34 cellular contexts compared by ENCODE assay signal in the genomic region with DNA sequence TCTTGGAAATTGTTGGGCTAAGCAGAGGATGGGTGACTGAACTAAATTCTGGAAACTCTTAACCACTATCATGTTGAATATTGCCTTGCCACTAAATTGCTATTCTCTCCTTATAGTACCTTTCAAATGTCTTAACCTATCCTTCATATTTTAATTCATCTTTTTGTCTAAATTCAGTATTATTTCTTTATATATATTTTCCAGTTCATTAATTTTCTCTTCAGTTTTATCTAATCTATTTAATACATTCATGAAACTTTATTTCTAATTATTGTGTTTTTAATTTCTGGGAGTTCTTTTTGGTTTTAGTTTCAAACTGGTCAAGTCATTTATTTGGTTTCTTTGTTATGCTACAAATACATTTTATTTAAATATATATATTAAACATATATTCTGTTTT. TPM values are rescaled to one million over a fixed set of nuclear protein-coding genes. Genes with fewer than 3 reads are reported as not detected.
"Had no signal": no experiment of that assay in that cellular context is flagged by ENCODE, and none has a peak within 500 bp of the region (broad histone marks: within the 10 kb centered on the region; RNA-seq: fewer than 3 reads in every experiment).

No MANE protein-coding gene starts in this region.

- DNase-seq: activated B cell treated with CpG ODN at 0.5 μM for 24 hours; activated CD4-positive, alpha-beta T cell treated with anti-CD3 and anti-CD28 coated beads for 48 hours; activated CD4-positive, alpha-beta T cell treated with anti-CD3 and anti-CD28 coated beads, Interleukin-2, amount 50 U/mL, for 1 hour; activated CD4-positive, alpha-beta T cell treated with anti-CD3 and anti-CD28 coated beads, Interleukin-2, amount 50 U/mL, for 48 hours; activated CD8-positive, alpha-beta memory T cell treated with anti-CD3 and anti-CD28 coated beads for 24 hours; activated CD8-positive, alpha-beta T cell treated with anti-CD3 and anti-CD28 coated beads for 36 hours; activated effector memory CD4-positive, alpha-beta T cell treated with Interleukin-2 at 50 U/mL for 16 hours; activated gamma-delta T cell treated with Interleukin-2 at 50 U/mL for 16 hours; activated naive CD4-positive, alpha-beta T cell treated with anti-CD3 and anti-CD28 coated beads, Interleukin-2, amount 50 U/mL, for 16 hours; activated naive CD4-positive, alpha-beta T cell treated with Interleukin-2 at 50 U/mL for 16 hours; activated naive CD8-positive, alpha-beta T cell treated with anti-CD3 and anti-CD28 coated beads for 36 hours; activated naive CD8-positive, alpha-beta T cell treated with anti-CD3 and anti-CD28 coated beads, Interleukin-2, amount 50 U/mL, for 24 hours; activated T-cell treated with anti-CD3 and anti-CD28 coated beads, Interleukin-2, amount 50 U/mL, for 4 hours; adrenal gland; amygdala; aorta; body of pancreas; caudate nucleus; cerebellar nuclear complex; dorsolateral prefrontal cortex; effector memory CD4-positive, alpha-beta T cell; endodermal cell; foreskin fibroblast; gastrocnemius medialis; glutamatergic neuron; heart left ventricle; T-helper 2 cell; WERI-Rb-1 had no signal

- ATAC-seq: activated CD4-positive, CD25-positive, alpha-beta regulatory T cell treated with anti-CD3 and anti-CD28 coated beads, Interleukin-2, amount 50 U/mL, for 24 hours; activated CD8-positive, alpha-beta T cell treated with anti-CD3 and anti-CD28 coated beads for 36 hours; activated naive CD8-positive, alpha-beta T cell treated with anti-CD3 and anti-CD28 coated beads, Interleukin-2, amount 50 U/mL, for 24 hours; activated T-cell treated with anti-CD3 and anti-CD28 coated beads, Interleukin-2, amount 50 U/mL, for 4 hours; activated T-helper 17 cell treated with anti-CD3 and anti-CD28 coated beads, Interleukin-2, amount 50 U/mL, for 72 hours; body of pancreas; esophagus mucosa; gastrocnemius medialis; heart left ventricle had no signal

- H3K9me3 ChIP-seq: adrenal gland, body of pancreas, gastrocnemius medialis had no signal

- H3K36me3 ChIP-seq: adrenal gland, gastrocnemius medialis, heart left ventricle, WERI-Rb-1 had no signal

- H3K4me1 ChIP-seq: adrenal gland, body of pancreas, gastrocnemius medialis had no signal

- H3K27me3 ChIP-seq: adrenal gland, body of pancreas, dorsolateral prefrontal cortex, gastrocnemius medialis, heart left ventricle had no signal

- H3K27ac Mint-ChIP-seq: activated B cell treated with CpG ODN at 0.5 μM for 24 hours; activated CD8-positive, alpha-beta T cell treated with anti-CD3 and anti-CD28 coated beads for 36 hours; activated naive CD8-positive, alpha-beta T cell treated with anti-CD3 and anti-CD28 coated beads for 36 hours; activated naive CD8-positive, alpha-beta T cell treated with anti-CD3 and anti-CD28 coated beads, Interleukin-2, amount 50 U/mL, for 24 hours; activated T-helper 17 cell treated with anti-CD3 and anti-CD28 coated beads, Interleukin-2, amount 50 U/mL, for 72 hours; dendritic cell treated with granulocyte-macrophage colony-stimulating factor and Interleukin-4, amounts not matched to agents 40 ng/mL and 50 ng/mL, for 4 days; endodermal cell had no signal

- H3K36me3 Mint-ChIP-seq: activated naive CD8-positive, alpha-beta T cell treated with anti-CD3 and anti-CD28 coated beads for 36 hours had no signal

- H3K27ac ChIP-seq: adrenal gland, body of pancreas, coronary artery, dorsolateral prefrontal cortex, gastrocnemius medialis, WERI-Rb-1 had no signal

- H3K9me3 Mint-ChIP-seq: activated CD8-positive, alpha-beta T cell treated with anti-CD3 and anti-CD28 coated beads for 36 hours; activated naive CD8-positive, alpha-beta T cell treated with anti-CD3 and anti-CD28 coated beads for 36 hours; activated T-cell treated with anti-CD3 and anti-CD28 coated beads, Interleukin-2, amount 50 U/mL, for 4 hours; activated T-helper 17 cell treated with anti-CD3 and anti-CD28 coated beads, Interleukin-2, amount 50 U/mL, for 72 hours; dendritic cell treated with granulocyte-macrophage colony-stimulating factor and Interleukin-4, amounts not matched to agents 40 ng/mL and 50 ng/mL, for 4 days had no signal

- H3K4me3 ChIP-seq: body of pancreas, coronary artery, dorsolateral prefrontal cortex, gastrocnemius medialis, heart left ventricle had no signal

RNA-seq across cellular contexts. Expression of a gene that starts 8.7 kb away (rescaled TPM):
- total RNA-seq: activated T-helper 17 cell treated with anti-CD3 and anti-CD28 coated beads, Interleukin-2, amount 50 U/mL, for 72 hours; T-helper 1 cell treated with Interleukin-12 subunit alpha and Interleukin-12 subunit beta and Interleukin-4 antibody, amounts not matched to agents 30 ng/mL and 1 ng/mL, for 36 hours had no signal
